15 cellular contexts compared by ENCODE assay signal in the genomic region with DNA sequence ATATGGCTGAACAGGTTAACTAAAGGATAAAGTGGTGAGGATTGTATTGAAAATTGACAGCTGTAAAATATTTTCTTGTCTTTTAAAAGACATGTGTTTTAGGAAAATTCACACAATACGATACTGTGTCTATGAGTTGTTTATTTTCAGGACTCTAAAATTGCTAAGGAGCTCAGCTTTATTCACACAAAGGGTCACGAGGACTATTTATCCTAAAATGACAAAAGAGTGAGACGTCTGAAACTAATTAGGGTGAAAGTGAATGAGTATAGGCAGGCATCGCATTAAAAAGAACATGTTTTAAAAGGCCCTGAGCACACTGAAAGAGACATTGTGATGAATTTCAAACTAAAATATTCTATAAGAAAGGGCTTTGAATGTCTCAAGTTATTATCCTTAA.
A peak's percentile ranks its signal among the peaks of the same experiment; 100 is the strongest.
DNase-seq lines count a peak whose midpoint lies in the region; TF ChIP-seq lines count a peak whose summit lies in the region.
"Had no signal": no experiment of that assay in that cellular context is flagged by ENCODE, and none has a peak within 500 bp of the region (broad histone marks: within the 10 kb centered on the region; RNA-seq: fewer than 3 reads in every experiment).

No MANE protein-coding gene starts in this region.

- DNase-seq in NCI-H1436 treated with DMSO at 0.1 percent for 48 hours (lab: John Stamatoyannopoulos, UW) = peak; percentile 11
- DNase-seq in NCI-H1694 treated with DMSO at 0.1 percent for 48 hours (lab: John Stamatoyannopoulos, UW) = peak; percentile 58
- DNase-seq in NCI-H748 (lab: John Stamatoyannopoulos, UW; ENCODE audit: unreplicated experiment) = peak; percentile 60
- DNase-seq in neural progenitor cell (ENCODE audit: low spot score) = peak; percentile 23
- no peak for DNase-seq in tibial nerve (ENCODE audit: low spot score in 2 of 2)
- no peak for DNase-seq in substantia nigra (lab: John Stamatoyannopoulos, UW)
- no peak for DNase-seq in NCI-H82 (lab: John Stamatoyannopoulos, UW)
- DNase-seq: BE2C; CD4-positive, alpha-beta memory T cell; DMS79; GM23248; H7 had no signal

- H3K9me3 Mint-ChIP-seq in neural progenitor cell = no peaks in the 10 kb centered on the region
- H3K9me3 Mint-ChIP-seq: CD4-positive, alpha-beta memory T cell had no signal

- no peaks in the 10 kb centered on the region for H3K79me2 ChIP-seq in neural progenitor cell (ENCODE audit: low read depth)

- H3K27ac ChIP-seq in neural progenitor cell (no peak overlapping the region), tibial nerve (no peak overlapping the region), substantia nigra (ENCODE audit: low read depth, low read length, poor library complexity, severe bottlenecking) (no peak overlapping the region)
- H3K27ac ChIP-seq: A549, C4-2B, GM23248 had no signal

- no peak overlapping the region for H3K9ac ChIP-seq in neural progenitor cell
- H3K9ac ChIP-seq: GM23248 had no signal

- no peak overlapping the region for H3K27ac Mint-ChIP-seq in neural progenitor cell
- H3K27ac Mint-ChIP-seq: CD4-positive, alpha-beta memory T cell had no signal

- TF ChIP-seq EP300 in tibial nerve (IDR thresholded peaks at IDR 0.05) = no peak

- no peak overlapping the region for H3K4me3 ChIP-seq in neural progenitor cell
- no peak overlapping the region for H3K4me3 ChIP-seq in tibial nerve
- H3K4me3 ChIP-seq: A549, GM12878, GM23248 had no signal

- WGBS in tibial nerve, 2 donors = 41% methylated on average over 4 of the region's 4 CpGs

- TF ChIP-seq CTCF in neural progenitor cell (IDR thresholded peaks at IDR 0.05) (no peak), tibial nerve (IDR thresholded peaks at IDR 0.05) (no peak)

- H3K4me2 ChIP-seq in neural progenitor cell = no peak overlapping the region
- H3K4me2 ChIP-seq: A549 had no signal

- no peak for TF ChIP-seq POLR2A in tibial nerve (IDR thresholded peaks at IDR 0.05)

- H3F3A ChIP-seq in neural progenitor cell (ENCODE audit: low read depth) = no peaks in the 10 kb centered on the region

- no peaks in the 10 kb centered on the region for H3K27me3 ChIP-seq in neural progenitor cell
- no peaks in the 10 kb centered on the region for H3K27me3 ChIP-seq in tibial nerve
- H3K27me3 ChIP-seq: BE2C had no signal

- H3K4me1 ChIP-seq in neural progenitor cell (no peaks in the 10 kb centered on the region), tibial nerve (no peaks in the 10 kb centered on the region)
- H3K4me1 ChIP-seq: A549, BE2C had no signal

- H3K36me3 ChIP-seq in neural progenitor cell (no peaks in the 10 kb centered on the region), tibial nerve (no peaks in the 10 kb centered on the region)
- H3K36me3 ChIP-seq: BE2C had no signal

- no peak overlapping the region for H2AFZ ChIP-seq in neural progenitor cell (replicated peaks)
- H2AFZ ChIP-seq: GM23248 had no signal

- H4K20me1 ChIP-seq in neural progenitor cell (ENCODE audit: low read depth) = no peaks in the 10 kb centered on the region

- no peaks in the 10 kb centered on the region for H3K9me3 ChIP-seq in neural progenitor cell (ENCODE audit: low read depth)
- no peaks in the 10 kb centered on the region for H3K9me3 ChIP-seq in tibial nerve
- H3K9me3 ChIP-seq: A549, BE2C had no signal

- no peaks in the 10 kb centered on the region for H3K36me3 Mint-ChIP-seq in neural progenitor cell
- H3K36me3 Mint-ChIP-seq: CD4-positive, alpha-beta memory T cell had no signal

- H3K4me1 Mint-ChIP-seq in neural progenitor cell = no peaks in the 10 kb centered on the region
- H3K4me1 Mint-ChIP-seq: CD4-positive, alpha-beta memory T cell had no signal

- H3K4me3 Mint-ChIP-seq in neural progenitor cell = no peak overlapping the region
- H3K4me3 Mint-ChIP-seq: CD4-positive, alpha-beta memory T cell had no signal

- no peaks in the 10 kb centered on the region for H3K27me3 Mint-ChIP-seq in neural progenitor cell (ENCODE audit: insufficient read depth, low read depth)

Comparison
In these comparisons a context has a peak if more than half of its experiments do, and no peak if none do; other contexts are left out.
1. DNase-seq: peak in NCI-H1436 treated with DMSO at 0.1 percent for 48 hours (single experiment), NCI-H1694 treated with DMSO at 0.1 percent for 48 hours (single experiment), NCI-H748 (single experiment) and neural progenitor cell (single experiment); none in tibial nerve (0 of 2), substantia nigra (0 of 49) and NCI-H82 (single experiment).